In the genomic region with DNA sequence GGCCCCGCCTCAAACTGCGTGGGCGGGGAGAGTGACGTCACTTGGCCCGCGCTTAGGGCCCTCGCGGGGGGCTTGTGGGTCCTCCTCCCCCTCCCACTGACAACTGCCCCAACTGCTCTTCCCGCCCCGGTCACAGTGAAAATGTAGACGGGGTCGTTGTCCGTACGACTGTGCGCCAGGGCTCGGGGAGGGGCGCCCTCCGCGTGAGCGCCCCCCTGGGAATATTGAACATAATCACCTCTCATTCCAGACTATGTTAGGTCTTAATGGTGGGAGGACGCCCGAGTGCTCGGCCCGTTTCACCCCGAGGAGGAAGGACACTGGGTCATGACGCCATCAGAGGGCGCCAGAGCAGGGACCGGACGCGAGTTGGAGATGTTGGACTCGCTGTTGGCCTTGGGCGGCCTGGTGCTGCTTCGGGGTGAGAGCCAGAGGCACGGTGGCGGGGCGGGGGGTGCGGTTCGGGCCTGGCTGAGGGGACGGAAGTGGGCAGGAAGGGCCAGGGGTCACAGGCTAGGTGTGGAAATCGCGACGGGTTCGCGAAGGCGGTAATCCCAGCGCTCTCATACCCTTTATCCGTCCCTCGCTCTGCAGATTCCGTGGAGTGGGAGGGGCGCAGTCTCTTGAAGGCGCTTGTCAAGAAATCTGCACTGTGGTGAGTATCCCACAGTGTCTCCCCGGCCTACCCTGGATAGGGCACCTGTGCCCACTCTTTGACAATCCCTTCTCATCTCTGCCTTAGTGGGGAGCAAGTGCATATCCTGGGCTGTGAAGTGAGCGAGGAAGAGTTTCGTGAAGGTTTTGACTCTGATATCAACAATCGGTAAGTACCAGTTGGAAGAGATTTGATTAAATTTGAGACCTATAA, we compare ENCODE assay signal across 1 cellular context.
TF ChIP-seq lines count a peak whose summit lies in the region.

A gene with protein sequence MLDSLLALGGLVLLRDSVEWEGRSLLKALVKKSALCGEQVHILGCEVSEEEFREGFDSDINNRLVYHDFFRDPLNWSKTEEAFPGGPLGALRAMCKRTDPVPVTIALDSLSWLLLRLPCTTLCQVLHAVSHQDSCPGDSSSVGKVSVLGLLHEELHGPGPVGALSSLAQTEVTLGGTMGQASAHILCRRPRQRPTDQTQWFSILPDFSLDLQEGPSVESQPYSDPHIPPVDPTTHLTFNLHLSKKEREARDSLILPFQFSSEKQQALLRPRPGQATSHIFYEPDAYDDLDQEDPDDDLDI (plus strand): TSS at position 40 of the 868 bp plus-strand sequence. CDS start 336 bp downstream, at position 376.

TF ChIP-seq in H1, 55 proteins besides CTCF, POLR2A, EP300 and RAD21:
- TF ChIP-seq ATF3 (IDR thresholded peaks at IDR 0.05; ENCODE audit: insufficient read depth, low read depth, low read length) (no peak), TBP (IDR thresholded peaks at IDR 0.05; ENCODE audit: low read depth, low read length) (peak; percentile 77; the same call in 1 of the 2 replicates), ASH2L (IDR thresholded peaks at IDR 0.05; ENCODE audit: low read length) (peak; percentile 95), KDM4A (IDR thresholded peaks at IDR 0.05; ENCODE audit: low read depth, low read length, severe bottlenecking) (peak; percentile 88), HDAC6 (IDR thresholded peaks at IDR 0.05; ENCODE audit: low read depth, low read length) (no peak), TAF1 (IDR thresholded peaks at IDR 0.05; ENCODE audit: low read depth, low read length) (peak; percentile 80), ZNF274 (IDR thresholded peaks at IDR 0.05; ENCODE audit: borderline replicate concordance, extremely low read depth, low read length) (no peak), KDM1A (IDR thresholded peaks at IDR 0.05; ENCODE audit: borderline replicate concordance, low read length) (peak; percentile 22; the same call in 1 of the 2 replicates), BACH1 (IDR thresholded peaks at IDR 0.05; ENCODE audit: low read length) (0 out of 2 replicates have a peak, but pooled peaks have one; percentile 20), TAF7 (optimal IDR thresholded peaks at IDR 0.05; ENCODE audit: borderline replicate concordance, low read depth, low read length) (peak; percentile 77), HDAC2 (IDR thresholded peaks at IDR 0.05; ENCODE audit: borderline replicate concordance in 1 of 2, low read depth in 2 of 2, low read length in 2 of 2) (0 out of 4 replicates have a peak, but pooled peaks of 1 of the 2 experiments have one; percentile 32), SP4 (IDR thresholded peaks at IDR 0.05; ENCODE audit: low read length) (peak; percentile 84; the same call in 1 of the 2 replicates), POLR2AphosphoS5 (IDR thresholded peaks at IDR 0.05; ENCODE audit: low read depth, low read length) (peak; percentile 92; the same call in 1 of the 2 replicates), JUN (IDR thresholded peaks at IDR 0.05; ENCODE audit: low read depth, low read length) (peak; percentile 74; the same call in 1 of the 2 replicates), CREB1 (IDR thresholded peaks at IDR 0.05) (peak; percentile 97), RBBP5 (IDR thresholded peaks at IDR 0.05; ENCODE audit: borderline replicate concordance, low read depth, low read length) (peak; percentile 62; the same call in 1 of the 2 replicates), SAP30 (IDR thresholded peaks at IDR 0.05; ENCODE audit: insufficient read depth, insufficient replicate concordance, low read length) (peak; percentile 11), RNF2 (IDR thresholded peaks at IDR 0.05; ENCODE audit: borderline replicate concordance, low read depth, low read length, missing control alignments, poor library complexity, severe bottlenecking) (no peak), RFX5 (IDR thresholded peaks at IDR 0.05; ENCODE audit: borderline replicate concordance, low read depth, low read length) (no peak), SIRT6 (IDR thresholded peaks at IDR 0.05; ENCODE audit: low read length) (no peak), TCF12 (IDR thresholded peaks at IDR 0.05; ENCODE audit: low read depth, low read length) (no peak), SRF (IDR thresholded peaks at IDR 0.05; ENCODE audit: low read depth, low read length) (0 out of 2 replicates have a peak, but pooled peaks have one; percentile 3), SIN3A (conservative IDR thresholded peaks at IDR 0.05 in 1 of 2, IDR thresholded peaks at IDR 0.05 in 1 of 2; ENCODE audit: low read depth in 1 of 2, low read length in 2 of 2) (peak; percentile 67 to 89; a peak in 1 of 4 replicates), CHD2 (IDR thresholded peaks at IDR 0.05; ENCODE audit: low read length) (0 out of 2 replicates have a peak, but pooled peaks have one; percentile 5), RXRA (IDR thresholded peaks at IDR 0.05; ENCODE audit: insufficient read depth, low read depth, low read length) (no peak), KDM5A (IDR thresholded peaks at IDR 0.05; ENCODE audit: low read length) (peak; percentile 71), CHD1 (IDR thresholded peaks at IDR 0.05; ENCODE audit: low read depth, low read length) (no peak), JUND (IDR thresholded peaks at IDR 0.05; ENCODE audit: low read length) (peak; percentile 92), MAX (IDR thresholded peaks at IDR 0.05) (peak; percentile 77), PHF8 (conservative IDR thresholded peaks at IDR 0.05; ENCODE audit: low read depth, low read length) (peak; percentile 70), SP2 (IDR thresholded peaks at IDR 0.05; ENCODE audit: low read length) (no peak), EGR1 (IDR thresholded peaks at IDR 0.05; ENCODE audit: borderline replicate concordance, low read depth, low read length) (peak; percentile 99)
- TF ChIP-seq, protein P1, sequence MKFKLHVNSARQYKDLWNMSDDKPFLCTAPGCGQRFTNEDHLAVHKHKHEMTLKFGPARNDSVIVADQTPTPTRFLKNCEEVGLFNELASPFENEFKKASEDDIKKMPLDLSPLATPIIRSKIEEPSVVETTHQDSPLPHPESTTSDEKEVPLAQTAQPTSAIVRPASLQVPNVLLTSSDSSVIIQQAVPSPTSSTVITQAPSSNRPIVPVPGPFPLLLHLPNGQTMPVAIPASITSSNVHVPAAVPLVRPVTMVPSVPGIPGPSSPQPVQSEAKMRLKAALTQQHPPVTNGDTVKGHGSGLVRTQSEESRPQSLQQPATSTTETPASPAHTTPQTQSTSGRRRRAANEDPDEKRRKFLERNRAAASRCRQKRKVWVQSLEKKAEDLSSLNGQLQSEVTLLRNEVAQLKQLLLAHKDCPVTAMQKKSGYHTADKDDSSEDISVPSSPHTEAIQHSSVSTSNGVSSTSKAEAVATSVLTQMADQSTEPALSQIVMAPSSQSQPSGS (IDR thresholded peaks at IDR 0.05; ENCODE audit: low read length) = peak; percentile 88; the same call in 1 of the 2 replicates
